Comparison of ENCODE assay signal across 18 cellular contexts in the genomic region with DNA sequence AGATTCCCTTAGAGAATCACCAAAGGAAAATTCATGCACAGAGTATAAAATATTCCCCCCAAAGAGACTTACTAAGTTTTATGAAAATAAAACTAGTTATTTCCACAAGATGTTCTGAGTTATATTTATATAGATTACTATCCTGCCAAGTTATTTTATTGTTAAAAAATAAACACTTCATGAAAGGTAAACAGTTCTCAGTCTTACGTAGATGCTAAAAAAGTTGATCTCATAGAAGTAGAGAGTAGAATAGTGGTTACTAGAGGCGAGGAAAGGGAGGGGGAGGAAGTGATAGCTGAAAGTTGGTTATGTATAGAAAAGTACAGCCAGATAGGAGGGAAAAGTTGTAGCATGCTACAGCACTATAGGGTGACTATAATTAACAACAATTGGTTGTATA.
DNase-seq lines count a peak whose midpoint lies in the region; ATAC-seq, FAIRE-seq and TF ChIP-seq lines count a peak whose summit lies in the region.
"Had no signal": no experiment of that assay in that cellular context is flagged by ENCODE, and none has a peak within 500 bp of the region (broad histone marks: within the 10 kb centered on the region; RNA-seq: fewer than 3 reads in every experiment).

No MANE protein-coding gene starts in this region.

- H3K36me3 Mint-ChIP-seq in WTC11: no peaks in the 10 kb centered on the region

- H3K4me1 ChIP-seq in cardiac muscle cell (ENCODE audit: low read depth) (no peaks in the 10 kb centered on the region), left lung (no peaks in the 10 kb centered on the region)

- no peaks in the 10 kb centered on the region for H3K27me3 Mint-ChIP-seq in WTC11 (ENCODE audit: low read depth)

- H3K4me1 Mint-ChIP-seq in WTC11: peaks cover 43% of the 10 kb centered on the region

- H3K27me3 ChIP-seq in cardiac muscle cell: no peaks in the 10 kb centered on the region
- no peaks in the 10 kb centered on the region for H3K27me3 ChIP-seq in left lung

- POLR2A ChIA-PET in WTC11 (lab: Charles Lee): no interaction called here

- H3K36me3 ChIP-seq in cardiac muscle cell (no peaks in the 10 kb centered on the region), left lung (peaks cover 0 to 22% of the 10 kb centered on the region in 2 donors)

- H3K4me3 ChIP-seq in cardiac muscle cell (no peak overlapping the region), left lung (no peak overlapping the region)

- intact Hi-C loops in left cardiac atrium (cut with DNase I): no loop called here
- intact Hi-C loops in left lung (cut with DNase I): no loop called here

- FAIRE-seq in urothelium cell line (lab: Jason Lieb, UNC): peak; percentile 58
- FAIRE-seq: GM18507, HTR-8/SVneo had no signal

- H3K9me3 Mint-ChIP-seq in WTC11: no peaks in the 10 kb centered on the region

- H3K4me3 Mint-ChIP-seq in WTC11: no peak overlapping the region

- ATAC-seq in left cardiac atrium: no peak
- no peak for ATAC-seq in WTC11
- peak; percentile 31 for ATAC-seq in left lung
- no peak for ATAC-seq in GM18502 (IDR thresholded peaks at IDR 0.05; ENCODE audit: poor library complexity, unreplicated experiment)
- ATAC-seq: HCT116, Panc1 had no signal

- H3K9me3 ChIP-seq in cardiac muscle cell (ENCODE audit: low read depth) (no peaks in the 10 kb centered on the region), left lung (no peaks in the 10 kb centered on the region)

- peak overlapping the region; percentile 6 for H3K27ac ChIP-seq in cardiac muscle cell
- H3K27ac ChIP-seq in left lung: no peak overlapping the region

- DNase-seq in cardiac muscle cell (ENCODE audit: low read depth in 1 of 2, low spot score in 1 of 2): no peak
- no peak for DNase-seq in left cardiac atrium
- DNase-seq in WTC11 (ENCODE audit: low spot score): no peak
- no peak for DNase-seq in left lung
- no peak for DNase-seq in urothelium cell line (ENCODE audit: low spot score)
- no peak for DNase-seq in NCI-H2081 (lab: John Stamatoyannopoulos, UW)
- DNase-seq in nucleus accumbens (lab: John Stamatoyannopoulos, UW): no peak
- DNase-seq: KBM-7, NCI-H1092 treated with DMSO at 0.1 percent for 48 hours, NCI-H1694, NCI-H446 treated with DMSO at 0.1 percent for 48 hours, NCI-H82, Right ventricle myocardium superior had no signal

- no peak for TF ChIP-seq CTCF in cardiac muscle cell (IDR thresholded peaks at IDR 0.05; ENCODE audit: low read depth, low read length)
- no peak for TF ChIP-seq CTCF in WTC11 (IDR thresholded peaks at IDR 0.05)
- no peak for TF ChIP-seq CTCF in left lung (IDR thresholded peaks at IDR 0.05)

- CTCF ChIA-PET in WTC11 (lab: Charles Lee): no interaction called here

- H3K27ac Mint-ChIP-seq in WTC11: peak overlapping the region; percentile 56

TF ChIP-seq in WTC11, 78 proteins besides CTCF, POLR2A, EP300 and RAD21 (continues in another document):
- TF ChIP-seq MYBL2 (CRISPR knock-in tag; IDR thresholded peaks at IDR 0.05) (no peak), ZNF396 (CRISPR knock-in tag; IDR thresholded peaks at IDR 0.05; ENCODE audit: borderline replicate concordance) (no peak), NR3C1 (CRISPR knock-in tag; conservative IDR thresholded peaks at IDR 0.05; ENCODE audit: low read depth) (no peak), FOXP1 (CRISPR knock-in tag; IDR thresholded peaks at IDR 0.05; ENCODE audit: borderline replicate concordance) (no peak), CREB1 (CRISPR knock-in tag; IDR thresholded peaks at IDR 0.05) (no peak), HMGA2 (CRISPR knock-in tag; IDR thresholded peaks at IDR 0.05) (no peak), CBFB (CRISPR knock-in tag; IDR thresholded peaks at IDR 0.05; ENCODE audit: low read depth) (no peak), ZNF317 (CRISPR knock-in tag; IDR thresholded peaks at IDR 0.05; ENCODE audit: borderline replicate concordance, low read depth) (no peak)
- TF ChIP-seq, protein P1, sequence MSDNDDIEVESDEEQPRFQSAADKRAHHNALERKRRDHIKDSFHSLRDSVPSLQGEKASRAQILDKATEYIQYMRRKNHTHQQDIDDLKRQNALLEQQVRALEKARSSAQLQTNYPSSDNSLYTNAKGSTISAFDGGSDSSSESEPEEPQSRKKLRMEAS (CRISPR knock-in tag; IDR thresholded peaks at IDR 0.05): no peak
- TF ChIP-seq, protein P2, sequence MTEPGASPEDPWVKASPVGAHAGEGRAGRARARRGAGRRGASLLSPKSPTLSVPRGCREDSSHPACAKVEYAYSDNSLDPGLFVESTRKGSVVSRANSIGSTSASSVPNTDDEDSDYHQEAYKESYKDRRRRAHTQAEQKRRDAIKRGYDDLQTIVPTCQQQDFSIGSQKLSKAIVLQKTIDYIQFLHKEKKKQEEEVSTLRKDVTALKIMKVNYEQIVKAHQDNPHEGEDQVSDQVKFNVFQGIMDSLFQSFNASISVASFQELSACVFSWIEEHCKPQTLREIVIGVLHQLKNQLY (CRISPR knock-in tag; IDR thresholded peaks at IDR 0.05): no peak
- TF ChIP-seq, protein P3, sequence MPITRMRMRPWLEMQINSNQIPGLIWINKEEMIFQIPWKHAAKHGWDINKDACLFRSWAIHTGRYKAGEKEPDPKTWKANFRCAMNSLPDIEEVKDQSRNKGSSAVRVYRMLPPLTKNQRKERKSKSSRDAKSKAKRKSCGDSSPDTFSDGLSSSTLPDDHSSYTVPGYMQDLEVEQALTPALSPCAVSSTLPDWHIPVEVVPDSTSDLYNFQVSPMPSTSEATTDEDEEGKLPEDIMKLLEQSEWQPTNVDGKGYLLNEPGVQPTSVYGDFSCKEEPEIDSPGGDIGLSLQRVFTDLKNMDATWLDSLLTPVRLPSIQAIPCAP (CRISPR knock-in tag; IDR thresholded peaks at IDR 0.05): no peak
- TF ChIP-seq, protein P4, sequence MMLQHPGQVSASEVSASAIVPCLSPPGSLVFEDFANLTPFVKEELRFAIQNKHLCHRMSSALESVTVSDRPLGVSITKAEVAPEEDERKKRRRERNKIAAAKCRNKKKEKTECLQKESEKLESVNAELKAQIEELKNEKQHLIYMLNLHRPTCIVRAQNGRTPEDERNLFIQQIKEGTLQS (CRISPR knock-in tag; conservative IDR thresholded peaks at IDR 0.05): no peak
- TF ChIP-seq, protein P5, sequence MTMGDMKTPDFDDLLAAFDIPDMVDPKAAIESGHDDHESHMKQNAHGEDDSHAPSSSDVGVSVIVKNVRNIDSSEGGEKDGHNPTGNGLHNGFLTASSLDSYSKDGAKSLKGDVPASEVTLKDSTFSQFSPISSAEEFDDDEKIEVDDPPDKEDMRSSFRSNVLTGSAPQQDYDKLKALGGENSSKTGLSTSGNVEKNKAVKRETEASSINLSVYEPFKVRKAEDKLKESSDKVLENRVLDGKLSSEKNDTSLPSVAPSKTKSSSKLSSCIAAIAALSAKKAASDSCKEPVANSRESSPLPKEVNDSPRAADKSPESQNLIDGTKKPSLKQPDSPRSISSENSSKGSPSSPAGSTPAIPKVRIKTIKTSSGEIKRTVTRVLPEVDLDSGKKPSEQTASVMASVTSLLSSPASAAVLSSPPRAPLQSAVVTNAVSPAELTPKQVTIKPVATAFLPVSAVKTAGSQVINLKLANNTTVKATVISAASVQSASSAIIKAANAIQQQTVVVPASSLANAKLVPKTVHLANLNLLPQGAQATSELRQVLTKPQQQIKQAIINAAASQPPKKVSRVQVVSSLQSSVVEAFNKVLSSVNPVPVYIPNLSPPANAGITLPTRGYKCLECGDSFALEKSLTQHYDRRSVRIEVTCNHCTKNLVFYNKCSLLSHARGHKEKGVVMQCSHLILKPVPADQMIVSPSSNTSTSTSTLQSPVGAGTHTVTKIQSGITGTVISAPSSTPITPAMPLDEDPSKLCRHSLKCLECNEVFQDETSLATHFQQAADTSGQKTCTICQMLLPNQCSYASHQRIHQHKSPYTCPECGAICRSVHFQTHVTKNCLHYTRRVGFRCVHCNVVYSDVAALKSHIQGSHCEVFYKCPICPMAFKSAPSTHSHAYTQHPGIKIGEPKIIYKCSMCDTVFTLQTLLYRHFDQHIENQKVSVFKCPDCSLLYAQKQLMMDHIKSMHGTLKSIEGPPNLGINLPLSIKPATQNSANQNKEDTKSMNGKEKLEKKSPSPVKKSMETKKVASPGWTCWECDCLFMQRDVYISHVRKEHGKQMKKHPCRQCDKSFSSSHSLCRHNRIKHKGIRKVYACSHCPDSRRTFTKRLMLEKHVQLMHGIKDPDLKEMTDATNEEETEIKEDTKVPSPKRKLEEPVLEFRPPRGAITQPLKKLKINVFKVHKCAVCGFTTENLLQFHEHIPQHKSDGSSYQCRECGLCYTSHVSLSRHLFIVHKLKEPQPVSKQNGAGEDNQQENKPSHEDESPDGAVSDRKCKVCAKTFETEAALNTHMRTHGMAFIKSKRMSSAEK (CRISPR knock-in tag; IDR thresholded peaks at IDR 0.05; ENCODE audit: borderline replicate concordance): no peak
- TF ChIP-seq, protein P6, sequence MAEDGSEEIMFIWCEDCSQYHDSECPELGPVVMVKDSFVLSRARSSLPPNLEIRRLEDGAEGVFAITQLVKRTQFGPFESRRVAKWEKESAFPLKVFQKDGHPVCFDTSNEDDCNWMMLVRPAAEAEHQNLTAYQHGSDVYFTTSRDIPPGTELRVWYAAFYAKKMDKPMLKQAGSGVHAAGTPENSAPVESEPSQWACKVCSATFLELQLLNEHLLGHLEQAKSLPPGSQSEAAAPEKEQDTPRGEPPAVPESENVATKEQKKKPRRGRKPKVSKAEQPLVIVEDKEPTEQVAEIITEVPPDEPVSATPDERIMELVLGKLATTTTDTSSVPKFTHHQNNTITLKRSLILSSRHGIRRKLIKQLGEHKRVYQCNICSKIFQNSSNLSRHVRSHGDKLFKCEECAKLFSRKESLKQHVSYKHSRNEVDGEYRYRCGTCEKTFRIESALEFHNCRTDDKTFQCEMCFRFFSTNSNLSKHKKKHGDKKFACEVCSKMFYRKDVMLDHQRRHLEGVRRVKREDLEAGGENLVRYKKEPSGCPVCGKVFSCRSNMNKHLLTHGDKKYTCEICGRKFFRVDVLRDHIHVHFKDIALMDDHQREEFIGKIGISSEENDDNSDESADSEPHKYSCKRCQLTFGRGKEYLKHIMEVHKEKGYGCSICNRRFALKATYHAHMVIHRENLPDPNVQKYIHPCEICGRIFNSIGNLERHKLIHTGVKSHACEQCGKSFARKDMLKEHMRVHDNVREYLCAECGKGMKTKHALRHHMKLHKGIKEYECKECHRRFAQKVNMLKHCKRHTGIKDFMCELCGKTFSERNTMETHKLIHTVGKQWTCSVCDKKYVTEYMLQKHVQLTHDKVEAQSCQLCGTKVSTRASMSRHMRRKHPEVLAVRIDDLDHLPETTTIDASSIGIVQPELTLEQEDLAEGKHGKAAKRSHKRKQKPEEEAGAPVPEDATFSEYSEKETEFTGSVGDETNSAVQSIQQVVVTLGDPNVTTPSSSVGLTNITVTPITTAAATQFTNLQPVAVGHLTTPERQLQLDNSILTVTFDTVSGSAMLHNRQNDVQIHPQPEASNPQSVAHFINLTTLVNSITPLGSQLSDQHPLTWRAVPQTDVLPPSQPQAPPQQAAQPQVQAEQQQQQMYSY (CRISPR knock-in tag; IDR thresholded peaks at IDR 0.05): no peak
